ENCODE assay signal across 10 cellular contexts in the genomic region with DNA sequence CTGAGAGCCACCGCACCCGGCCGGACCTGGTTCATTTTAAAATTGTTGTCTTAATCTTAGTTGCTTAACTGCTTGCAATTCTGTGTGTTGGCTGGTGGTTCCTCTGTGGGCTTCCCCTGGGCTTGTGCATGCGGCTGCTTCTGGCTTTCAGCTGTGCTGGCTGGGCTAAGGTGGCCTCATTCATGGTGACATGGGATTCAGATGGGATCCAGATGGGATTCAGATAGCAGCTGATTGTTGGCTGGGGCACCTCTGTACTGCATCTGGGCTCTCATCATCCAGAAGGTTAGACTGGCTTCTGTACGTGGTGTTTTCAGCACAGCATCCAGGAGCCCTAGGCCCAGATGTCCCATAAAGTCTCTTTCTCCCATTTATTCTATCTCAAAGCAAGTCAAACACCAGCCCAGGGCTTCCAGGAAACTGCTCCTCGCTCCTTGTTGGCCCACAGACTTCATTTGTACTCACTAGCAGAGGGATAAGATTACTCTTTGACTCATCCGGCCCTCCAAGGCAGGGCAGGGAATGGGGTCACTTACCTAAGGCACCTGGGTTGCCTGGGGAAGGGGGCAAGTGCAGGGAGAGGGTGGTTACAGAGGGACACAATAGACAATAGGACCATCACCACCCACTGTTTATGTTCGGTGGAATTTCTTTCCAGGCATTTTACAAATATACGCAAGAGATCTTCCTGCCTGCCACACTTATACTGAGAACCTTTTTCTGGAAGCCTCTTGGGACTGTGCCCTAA. TPM values are rescaled to one million over a fixed set of nuclear protein-coding genes. Genes with fewer than 3 reads are reported as not detected.
DNase-seq lines count a peak whose midpoint lies in the region; ATAC-seq and TF ChIP-seq lines count a peak whose summit lies in the region.
"Had no signal": no experiment of that assay in that cellular context is flagged by ENCODE, and none has a peak within 500 bp of the region (broad histone marks: within the 10 kb centered on the region; RNA-seq: fewer than 3 reads in every experiment).

No MANE protein-coding gene starts in this region.

- H3K4me1 ChIP-seq in colonic mucosa: peaks cover 4% of the 10 kb centered on the region

- CTCF ChIA-PET in RWPE1 (lab: Yijun Ruan, JAX): interaction anchor here (0.7 to 1.4 kb wide), 3 partner anchors 12 to 43 kb away, joined by 4 to 5 read pairs (median 4); no protein-coding TSS in a partner anchor

- peak overlapping the region; percentile 87 for H3K27ac ChIP-seq in RWPE1
- H3K27ac ChIP-seq in colonic mucosa: no peak overlapping the region

- no peaks in the 10 kb centered on the region for H3K9me3 ChIP-seq in colonic mucosa

- no peak overlapping the region for H3K9ac ChIP-seq in colonic mucosa (ENCODE audit: low read depth in 2 of 2, low read length in 2 of 2)

- H3K27me3 ChIP-seq in colonic mucosa: no peaks in the 10 kb centered on the region

- ATAC-seq in HG03378 (IDR thresholded peaks at IDR 0.05; ENCODE audit: unreplicated experiment) (no peak), GM18517 (IDR thresholded peaks at IDR 0.05; ENCODE audit: unreplicated experiment) (no peak), GM19455 (IDR thresholded peaks at IDR 0.05; ENCODE audit: unreplicated experiment) (no peak)

- intact Hi-C loops in colonic mucosa (cut with DNase I): no loop called here

- POLR2A ChIA-PET in RWPE1 (lab: Yijun Ruan, JAX; ENCODE audit: low non-redundant PET): no interaction called here

- DNase-seq in GM03348 (ENCODE audit: low spot score): peak; percentile 57
- no peak for DNase-seq in RWPE1 (ENCODE audit: low spot score)
- DNase-seq in fibroblast of the aortic adventitia (ENCODE audit: low read depth): peak; percentile 73
- peak; percentile 50 for DNase-seq in renal cortical epithelial cell (ENCODE audit: low read depth)
- DNase-seq in colonic mucosa: no peak
- DNase-seq: EL, NCI-H146 had no signal

- H3K4me3 ChIP-seq in fibroblast of the aortic adventitia (ENCODE audit: low read depth, low read length) (no peak overlapping the region), colonic mucosa (no peak overlapping the region)

- H3K36me3 ChIP-seq in colonic mucosa: no peaks in the 10 kb centered on the region

- TF ChIP-seq CTCF in RWPE1 (conservative IDR thresholded peaks at IDR 0.05; ENCODE audit: low read depth): no peak
- no peak for TF ChIP-seq CTCF in fibroblast of the aortic adventitia (IDR thresholded peaks at IDR 0.05; ENCODE audit: insufficient read depth, low read length)
- no peak for TF ChIP-seq CTCF in colonic mucosa (IDR thresholded peaks at IDR 0.05)

RNA-seq across cellular contexts. Expression of a gene that starts 10.2 kb away (rescaled TPM):
- total RNA-seq in fibroblast of the aortic adventitia (ENCODE audit: low replicate concordance) (9.3 and 19.9 TPM in 2 replicates), renal cortical epithelial cell (19.4 and 22.6 TPM in 2 replicates), colonic mucosa (10 to 100 TPM; 23.1 to 29.1 TPM)

RNA-seq across cellular contexts. Expression of a gene that starts 26.9 kb away (rescaled TPM):
- total RNA-seq in fibroblast of the aortic adventitia (ENCODE audit: low replicate concordance) (38.1 TPM in 2 replicates), renal cortical epithelial cell (35.3 and 50.4 TPM in 2 replicates), colonic mucosa (10 to 100 TPM; 32.0 to 34.0 TPM)

RNA-seq across cellular contexts. Expression of a gene that starts 50.8 kb away (rescaled TPM):
- total RNA-seq in fibroblast of the aortic adventitia (ENCODE audit: low replicate concordance) (77.1 and 105 TPM in 2 replicates), renal cortical epithelial cell (15.5 and 56.4 TPM in 2 replicates), colonic mucosa (10 to 100 TPM; 77.1 to 83.5 TPM)

Comparison
In these comparisons a context has a peak if more than half of its experiments do, and no peak if none do; other contexts are left out.
1. DNase-seq: peak in GM03348 (single experiment), fibroblast of the aortic adventitia (single experiment) and renal cortical epithelial cell (single experiment); none in RWPE1 (single experiment) and colonic mucosa (single experiment).